ENCODE assay signal across 10 cellular contexts in the genomic region with DNA sequence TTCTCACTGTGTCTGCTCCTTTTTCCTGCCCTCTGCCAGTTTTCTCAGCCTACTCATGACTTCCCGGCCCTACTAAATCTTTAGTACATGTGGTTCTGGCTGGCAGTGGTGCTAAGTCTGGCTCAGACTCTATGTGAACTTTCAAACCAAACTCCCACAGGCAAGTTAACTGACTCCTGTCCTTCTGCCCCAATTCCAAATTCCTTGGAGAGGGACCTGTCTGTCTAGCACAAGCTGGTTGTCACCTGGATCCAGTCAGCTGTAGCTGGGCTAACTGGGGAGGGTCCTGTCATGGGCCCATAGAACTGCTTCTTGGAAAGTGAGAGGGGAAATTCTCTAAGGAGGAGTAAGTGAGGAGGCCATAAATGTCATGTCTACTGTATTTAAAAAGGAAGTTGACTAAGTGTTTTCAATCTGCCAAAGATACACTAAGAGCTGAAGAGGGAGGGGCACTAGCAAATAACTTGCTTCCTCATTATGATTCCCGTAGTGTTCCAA.
DNase-seq lines count a peak whose midpoint lies in the region; ATAC-seq, FAIRE-seq and TF ChIP-seq lines count a peak whose summit lies in the region.
"Had no signal": no experiment of that assay in that cellular context is flagged by ENCODE, and none has a peak within 500 bp of the region (broad histone marks: within the 10 kb centered on the region; RNA-seq: fewer than 3 reads in every experiment).

No MANE protein-coding gene starts in this region.

- BruUV-seq in GM12878 (replicated peaks; lab: Mats Ljungman, UMichigan), result no TSS peak

- peak; percentile 83 for ATAC-seq in GM18502 (IDR thresholded peaks at IDR 0.05; ENCODE audit: poor library complexity, unreplicated experiment)
- ATAC-seq in GM12878, result peak; percentile 79
- ATAC-seq: HCT116 had no signal

- SMC1A ChIA-PET in GM12878 (lab: Charles Lee; ENCODE audit: uncharacterized antibody, unreplicated experiment), result interaction anchor here (1.0 to 1.9 kb wide), 8 partner anchors 11 to 245 kb away, joined by 3 to 8 read pairs (median 4); no protein-coding TSS in a partner anchor

- CTCF ChIA-PET in GM12878 (lab: Yijun Ruan, JAX), result interaction anchor here (0.7 kb wide), 1 partner anchor 26 kb away, joined by 3 read pairs; no protein-coding TSS in a partner anchor

- RAD21 ChIA-PET in GM12878 (lab: Charles Lee; ENCODE audit: unreplicated experiment), result interaction anchor here (0.7 to 2.2 kb wide), 5 partner anchors 65 to 268 kb away, joined by 3 to 11 read pairs (median 3); no protein-coding TSS in a partner anchor

- TF ChIP-seq POLR2A in GM12878 (IDR thresholded peaks at IDR 0.05; ENCODE audit: low read depth, low read length) (no peak), GM12891 (IDR thresholded peaks at IDR 0.05; ENCODE audit: low read depth, low read length) (no peak), adrenal gland (IDR thresholded peaks at IDR 0.05) (no peak)

- TF ChIP-seq CTCF in GM12878 (IDR thresholded peaks at IDR 0.05 in 2 of 3, conservative IDR thresholded peaks at IDR 0.05 in 1 of 3; ENCODE audit: control insufficient read depth in 2 of 3, extremely low read depth in 1 of 3, insufficient read depth in 1 of 3, low read depth in 3 of 3, low read length in 3 of 3), result no peak
- TF ChIP-seq CTCF in hepatocyte (IDR thresholded peaks at IDR 0.05; ENCODE audit: poor library complexity), result no peak
- no peak for TF ChIP-seq CTCF in adrenal gland (IDR thresholded peaks at IDR 0.05)

- intact Hi-C loops in GM12878 (cut with micrococcal nuclease; ENCODE audit: unreplicated experiment), result no loop called here
- intact Hi-C loops in posterior cingulate gyrus (cut with DNase I), result no loop called here
- intact Hi-C loops in adrenal gland (cut with DNase I), result no loop called here

- H3K27ac ChIP-seq in GM12878 (ENCODE audit: control insufficient read depth, insufficient read depth) (no peak overlapping the region), hepatocyte (no peak overlapping the region), adrenal gland (no peak overlapping the region)

- H2AFZ ChIP-seq in GM12878 (ENCODE audit: control insufficient read depth, low read depth, low read length) (no peak overlapping the region; the same call in 1 of the 2 replicates), hepatocyte (no peak overlapping the region)

- no peak for FAIRE-seq in GM12878 (lab: Jason Lieb, UNC)
- FAIRE-seq in GM12891 (lab: Jason Lieb, UNC), result no peak
- FAIRE-seq: TTC549 had no signal

- POLR2A ChIA-PET in GM12878 (lab: Charles Lee), result no interaction called here

- H3K36me3 ChIP-seq in GM12878 (ENCODE audit: control insufficient read depth in 2 of 2, insufficient read depth in 2 of 2, low read length in 1 of 2) (no peaks in the 10 kb centered on the region), hepatocyte (replicated peaks; ENCODE audit: insufficient read depth, low read depth) (no peaks in the 10 kb centered on the region), adrenal gland (replicated peaks in 1 of 2) (no peaks in the 10 kb centered on the region)

- H3K9me3 ChIP-seq in GM12878 (replicated peaks; ENCODE audit: control insufficient read depth, insufficient read depth, low read length), result no peaks in the 10 kb centered on the region
- no peaks in the 10 kb centered on the region for H3K9me3 ChIP-seq in hepatocyte (ENCODE audit: low read depth)
- no peaks in the 10 kb centered on the region for H3K9me3 ChIP-seq in adrenal gland (replicated peaks in 1 of 3)

- in situ Hi-C loops in GM12878 (cut with MboI), result no loop called here

- H3K4me3 ChIP-seq in GM12878 (no peak overlapping the region), hepatocyte (no peak overlapping the region), adrenal gland (no peak overlapping the region)

- 13% methylated on average over 2 of the region's 2 CpGs for WGBS in GM12878 (ENCODE audit: insufficient coverage, insufficient replicate concordance, low lambda C conversion rate, missing lambda C conversion rate)
- WGBS in hepatocyte (ENCODE audit: low lambda C conversion rate, missing lambda C conversion rate), result 50% methylated on average over 2 of the region's 2 CpGs
- 32 to 55% (median 46%) methylated on average over 2 of the region's 2 CpGs for WGBS in adrenal gland, 4 donors

- H3K4me2 ChIP-seq in GM12878 (ENCODE audit: control insufficient read depth, insufficient read depth) (no peak overlapping the region), hepatocyte (no peak overlapping the region)

- no peaks in the 10 kb centered on the region for H3K4me1 ChIP-seq in GM12878 (ENCODE audit: control insufficient read depth, insufficient read depth, low read length)
- H3K4me1 ChIP-seq in hepatocyte (ENCODE audit: insufficient read depth), result peaks cover 8% of the 10 kb centered on the region
- H3K4me1 ChIP-seq in adrenal gland (replicated peaks in 1 of 2), result no peaks in the 10 kb centered on the region

- DNase-seq in HS-27A (ENCODE audit: low read depth), result peak; percentile 22
- peak; percentile 13 for DNase-seq in GM12878 (ENCODE audit: low read depth, low spot score)
- peak; percentile 29 for DNase-seq in renal cortical epithelial cell (ENCODE audit: low read depth)
- no peak for DNase-seq in GM12891 (ENCODE audit: insufficient read length, low spot score)
- no peak for DNase-seq in posterior cingulate gyrus
- DNase-seq in hepatocyte (ENCODE audit: low spot score), result no peak
- DNase-seq in adrenal gland, result no peak

- no peaks in the 10 kb centered on the region for H3K79me2 ChIP-seq in GM12878 (ENCODE audit: control insufficient read depth, insufficient read depth, low read length)
- H3K79me2 ChIP-seq in hepatocyte, result no peaks in the 10 kb centered on the region

- no peaks in the 10 kb centered on the region for H3K9me2 ChIP-seq in hepatocyte (replicated peaks; ENCODE audit: insufficient read depth)

- H3K27me3 ChIP-seq in GM12878 (replicated peaks in 1 of 2; ENCODE audit: control insufficient read depth in 2 of 2, insufficient read depth in 2 of 2, low read length in 1 of 2) (no peaks in the 10 kb centered on the region), hepatocyte (no peaks in the 10 kb centered on the region), adrenal gland (no peaks in the 10 kb centered on the region)

- TF ChIP-seq RAD21 in GM12878 (IDR thresholded peaks at IDR 0.05; ENCODE audit: insufficient read depth, low read depth, low read length), result no peak

- no peak for TF ChIP-seq EP300 in GM12878 (IDR thresholded peaks at IDR 0.05; ENCODE audit: borderline replicate concordance in 1 of 2, control insufficient read depth in 1 of 2, low read depth in 2 of 2, low read length in 2 of 2)

- H3K9ac ChIP-seq in GM12878 (ENCODE audit: control insufficient read depth, insufficient read depth, low read length), result no peak overlapping the region

- H4K20me1 ChIP-seq in GM12878 (ENCODE audit: control insufficient read depth, insufficient read depth), result no peaks in the 10 kb centered on the region
- H4K20me1 ChIP-seq in hepatocyte (ENCODE audit: insufficient read depth, poor library complexity, severe bottlenecking), result no peaks in the 10 kb centered on the region

TF ChIP-seq in GM12878, 131 proteins besides CTCF, POLR2A, EP300 and RAD21:
- TF ChIP-seq HDGF (IDR thresholded peaks at IDR 0.05), result no peak
- no peak for TF ChIP-seq RAD51 (IDR thresholded peaks at IDR 0.05)
- no peak for TF ChIP-seq SMAD1 (IDR thresholded peaks at IDR 0.05; ENCODE audit: low read depth, partially characterized antibody)
- TF ChIP-seq SP1 (IDR thresholded peaks at IDR 0.05; ENCODE audit: low read depth, low read length), result no peak
- TF ChIP-seq, protein P1, sequence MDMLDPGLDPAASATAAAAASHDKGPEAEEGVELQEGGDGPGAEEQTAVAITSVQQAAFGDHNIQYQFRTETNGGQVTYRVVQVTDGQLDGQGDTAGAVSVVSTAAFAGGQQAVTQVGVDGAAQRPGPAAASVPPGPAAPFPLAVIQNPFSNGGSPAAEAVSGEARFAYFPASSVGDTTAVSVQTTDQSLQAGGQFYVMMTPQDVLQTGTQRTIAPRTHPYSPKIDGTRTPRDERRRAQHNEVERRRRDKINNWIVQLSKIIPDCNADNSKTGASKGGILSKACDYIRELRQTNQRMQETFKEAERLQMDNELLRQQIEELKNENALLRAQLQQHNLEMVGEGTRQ (IDR thresholded peaks at IDR 0.05; ENCODE audit: borderline replicate concordance, low read depth, low read length), result no peak
- TF ChIP-seq BHLHE40 (IDR thresholded peaks at IDR 0.05; ENCODE audit: borderline replicate concordance in 1 of 2, low read depth in 2 of 2, low read length in 1 of 2), result no peak
- TF ChIP-seq ATF7 (IDR thresholded peaks at IDR 0.05; ENCODE audit: low read depth), result no peak
- TF ChIP-seq SMAD5 (IDR thresholded peaks at IDR 0.05; ENCODE audit: low read depth), result no peak

TF ChIP-seq in GM12891, 5 proteins besides CTCF, POLR2A, EP300 and RAD21:
- TF ChIP-seq SPI1 (IDR thresholded peaks at IDR 0.05; ENCODE audit: low read depth, low read length), result no peak
- TF ChIP-seq POLR2AphosphoS5 (IDR thresholded peaks at IDR 0.05; ENCODE audit: low read depth, low read length), result no peak
- no peak for TF ChIP-seq POU2F2 (IDR thresholded peaks at IDR 0.05; ENCODE audit: low read depth, low read length)
- no peak for TF ChIP-seq PAX5 (IDR thresholded peaks at IDR 0.05; ENCODE audit: insufficient read depth, low read length, severe bottlenecking)
- no peak for TF ChIP-seq TAF1 (IDR thresholded peaks at IDR 0.05; ENCODE audit: low read depth, low read length)

Comparison
In these comparisons a context has a peak if more than half of its experiments do, and no peak if none do; other contexts are left out.
1. DNase-seq: peak in HS-27A (single experiment), GM12878 (single experiment) and renal cortical epithelial cell (single experiment); none in GM12891 (single experiment), posterior cingulate gyrus (0 of 10), hepatocyte (single experiment) and adrenal gland (0 of 7).